Comparison of ENCODE assay signal across 12 cellular contexts in genomic region chr17:28944862-28945741, GRCh38. TPM values are rescaled to one million over a fixed set of nuclear protein-coding genes. Genes with fewer than 3 reads are reported as not detected.
A peak's percentile ranks its signal among the peaks of the same experiment; 100 is the strongest.
DNase-seq lines count a peak whose midpoint lies in the region; ATAC-seq and TF ChIP-seq lines count a peak whose summit lies in the region.
"Had no signal": no experiment of that assay in that cellular context is flagged by ENCODE, and none has a peak within 500 bp of the region (broad histone marks: within the 10 kb centered on the region; RNA-seq: fewer than 3 reads in every experiment).

No MANE protein-coding gene starts in this region.

- peaks cover 52% of the 10 kb centered on the region for H3K36me3 Mint-ChIP-seq in activated CD4-positive, alpha-beta T cell treated with anti-CD3 and anti-CD28 coated beads, Interleukin-2, amount 10 ng/mL, durations not matched to agents 24 days and 14 days (ENCODE audit: low read depth)
- H3K36me3 Mint-ChIP-seq in stimulated activated memory B cell treated with anti-CD40 and anti-IgM and Interleukin-4, amounts not matched to agents 10 μg/mL and 1 μg/mL and 100 μg/mL, for 72 hours: peaks cover 35% of the 10 kb centered on the region

- H3K4me3 ChIP-seq in epithelial cell of esophagus (ENCODE audit: low read length): no peak overlapping the region
- H3K4me3 ChIP-seq: SJCRH30, upper lobe of right lung had no signal

- TF ChIP-seq CTCF in RWPE1 (conservative IDR thresholded peaks at IDR 0.05; ENCODE audit: low read depth) (no peak), epithelial cell of esophagus (IDR thresholded peaks at IDR 0.05; ENCODE audit: insufficient read depth, low read depth, low read length, missing control alignments) (no peak)

- peak overlapping the region; percentile 92 for H3K27ac Mint-ChIP-seq in activated CD4-positive, alpha-beta T cell treated with anti-CD3 and anti-CD28 coated beads, Interleukin-2, amount 10 ng/mL, durations not matched to agents 24 days and 14 days
- peak overlapping the region; percentile 42 for H3K27ac Mint-ChIP-seq in stimulated activated memory B cell treated with anti-CD40 and anti-IgM and Interleukin-4, amounts not matched to agents 10 μg/mL and 1 μg/mL and 100 μg/mL, for 72 hours

- no peak for ATAC-seq in stimulated activated memory B cell treated with anti-CD40 and anti-IgM and Interleukin-4, amounts not matched to agents 10 μg/mL and 1 μg/mL and 100 μg/mL, for 72 hours
- ATAC-seq in GM18520 (IDR thresholded peaks at IDR 0.05; ENCODE audit: unreplicated experiment): no peak
- ATAC-seq in GM18858 (IDR thresholded peaks at IDR 0.05; ENCODE audit: unreplicated experiment): no peak
- ATAC-seq: right cardiac atrium, upper lobe of right lung had no signal

- no peaks in the 10 kb centered on the region for H3K9me3 Mint-ChIP-seq in activated CD4-positive, alpha-beta T cell treated with anti-CD3 and anti-CD28 coated beads, Interleukin-2, amount 10 ng/mL, durations not matched to agents 24 days and 14 days
- H3K9me3 Mint-ChIP-seq in stimulated activated memory B cell treated with anti-CD40 and anti-IgM and Interleukin-4, amounts not matched to agents 10 μg/mL and 1 μg/mL and 100 μg/mL, for 72 hours: no peaks in the 10 kb centered on the region

- CTCF ChIA-PET in RWPE1 (lab: Yijun Ruan, JAX): no interaction called here

- no peak for DNase-seq in activated CD4-positive, alpha-beta T cell treated with anti-CD3 and anti-CD28 coated beads, Interleukin-2, amount 10 ng/mL, durations not matched to agents 24 days and 14 days
- DNase-seq in activated CD4-positive, alpha-beta T cell treated with anti-CD3 and anti-CD28 coated beads for 1 hour: no peak
- no peak for DNase-seq in RWPE1 (ENCODE audit: low spot score)
- DNase-seq in epithelial cell of esophagus (ENCODE audit: low read depth): peak; percentile 32
- DNase-seq in activated effector memory CD4-positive, alpha-beta T cell treated with anti-CD3 and anti-CD28 coated beads, Interleukin-2, amount 50 U/mL, for 16 hours: no peak
- DNase-seq: NCI-H1048, right cardiac atrium, SJCRH30, upper lobe of right lung had no signal

- intact Hi-C loops in activated CD4-positive, alpha-beta T cell treated with anti-CD3 and anti-CD28 coated beads, Interleukin-2, amount 10 ng/mL, durations not matched to agents 24 days and 14 days (cut with micrococcal nuclease): no loop called here

- peak overlapping the region; percentile 31; the same call in 1 of the 2 replicates for H3K27ac ChIP-seq in RWPE1
- H3K27ac ChIP-seq: SJCRH30 had no signal

- POLR2A ChIA-PET in RWPE1 (lab: Yijun Ruan, JAX; ENCODE audit: low non-redundant PET): no interaction called here

- peak overlapping the region; percentile 31 for H3K4me3 Mint-ChIP-seq in activated CD4-positive, alpha-beta T cell treated with anti-CD3 and anti-CD28 coated beads, Interleukin-2, amount 10 ng/mL, durations not matched to agents 24 days and 14 days
- peak overlapping the region; percentile 44 for H3K4me3 Mint-ChIP-seq in stimulated activated memory B cell treated with anti-CD40 and anti-IgM and Interleukin-4, amounts not matched to agents 10 μg/mL and 1 μg/mL and 100 μg/mL, for 72 hours

- H3K27me3 Mint-ChIP-seq in activated CD4-positive, alpha-beta T cell treated with anti-CD3 and anti-CD28 coated beads, Interleukin-2, amount 10 ng/mL, durations not matched to agents 24 days and 14 days: no peaks in the 10 kb centered on the region
- H3K27me3 Mint-ChIP-seq in stimulated activated memory B cell treated with anti-CD40 and anti-IgM and Interleukin-4, amounts not matched to agents 10 μg/mL and 1 μg/mL and 100 μg/mL, for 72 hours: no peaks in the 10 kb centered on the region

- H3K4me1 Mint-ChIP-seq in activated CD4-positive, alpha-beta T cell treated with anti-CD3 and anti-CD28 coated beads, Interleukin-2, amount 10 ng/mL, durations not matched to agents 24 days and 14 days: peaks cover 70% of the 10 kb centered on the region
- peaks cover 73% of the 10 kb centered on the region for H3K4me1 Mint-ChIP-seq in stimulated activated memory B cell treated with anti-CD40 and anti-IgM and Interleukin-4, amounts not matched to agents 10 μg/mL and 1 μg/mL and 100 μg/mL, for 72 hours

RNA-seq across cellular contexts. Expression of gene PHF12, which starts 6.2 kb away (rescaled TPM):
- 61.1 TPM in 2 replicates for total RNA-seq in activated CD4-positive, alpha-beta T cell treated with anti-CD3 and anti-CD28 coated beads, Interleukin-2, amount 10 ng/mL, durations not matched to agents 24 days and 14 days

RNA-seq across cellular contexts. Expression of gene DHRS13, which starts 42.2 kb away (rescaled TPM):
- 32.4 and 34.3 TPM in 2 replicates for total RNA-seq in activated CD4-positive, alpha-beta T cell treated with anti-CD3 and anti-CD28 coated beads, Interleukin-2, amount 10 ng/mL, durations not matched to agents 24 days and 14 days

RNA-seq across cellular contexts. Expression of gene FLOT2, which starts 47.6 kb away (rescaled TPM):
- 109 and 111 TPM in 2 replicates for total RNA-seq in activated CD4-positive, alpha-beta T cell treated with anti-CD3 and anti-CD28 coated beads, Interleukin-2, amount 10 ng/mL, durations not matched to agents 24 days and 14 days
